In genomic region chr16:82681592-82681991, GRCh38 we compare ENCODE assay signal across 1 cellular context.
TF ChIP-seq lines count a peak whose summit lies in the region.

No MANE protein-coding gene starts in this region.

TF ChIP-seq in H1, 55 proteins besides CTCF, POLR2A, EP300 and RAD21 (continued from another document):
- TF ChIP-seq BCL11A (IDR thresholded peaks at IDR 0.05; ENCODE audit: low read depth in 2 of 2, low read length in 2 of 2), result no peak
- TF ChIP-seq ATF2 (IDR thresholded peaks at IDR 0.05; ENCODE audit: low read length), result no peak
- no peak for TF ChIP-seq CEBPB (IDR thresholded peaks at IDR 0.05; ENCODE audit: low read depth, low read length)
- TF ChIP-seq POU5F1 (IDR thresholded peaks at IDR 0.05; ENCODE audit: low read depth, low read length), result no peak
- TF ChIP-seq SP4 (IDR thresholded peaks at IDR 0.05; ENCODE audit: low read length), result no peak
- TF ChIP-seq GABPA (IDR thresholded peaks at IDR 0.05; ENCODE audit: borderline replicate concordance, insufficient read depth, low read length), result no peak
- no peak for TF ChIP-seq MAX (IDR thresholded peaks at IDR 0.05)
- TF ChIP-seq ATF3 (IDR thresholded peaks at IDR 0.05; ENCODE audit: insufficient read depth, low read depth, low read length), result no peak
- no peak for TF ChIP-seq RFX5 (IDR thresholded peaks at IDR 0.05; ENCODE audit: borderline replicate concordance, low read depth, low read length)
- no peak for TF ChIP-seq NANOG (IDR thresholded peaks at IDR 0.05; ENCODE audit: insufficient read depth, low read depth, low read length, poor library complexity, severe bottlenecking)
- no peak for TF ChIP-seq JUN (IDR thresholded peaks at IDR 0.05; ENCODE audit: low read depth, low read length)
- no peak for TF ChIP-seq FOSL1 (IDR thresholded peaks at IDR 0.05; ENCODE audit: insufficient read depth, low read depth, low read length)
- no peak for TF ChIP-seq ZNF274 (IDR thresholded peaks at IDR 0.05; ENCODE audit: borderline replicate concordance, extremely low read depth, low read length)
- no peak for TF ChIP-seq CTBP2 (IDR thresholded peaks at IDR 0.05; ENCODE audit: borderline replicate concordance, insufficient read depth, insufficient read length, low read length)
- TF ChIP-seq TCF12 (IDR thresholded peaks at IDR 0.05; ENCODE audit: low read depth, low read length), result no peak
- no peak for TF ChIP-seq ASH2L (IDR thresholded peaks at IDR 0.05; ENCODE audit: low read length)
